ENCODE assay signal across 8 cellular contexts in genomic region chr1:92081031-92081430, GRCh38. TPM values are rescaled to one million over a fixed set of nuclear protein-coding genes. Genes with fewer than 3 reads are reported as not detected.
DNase-seq lines count a peak whose midpoint lies in the region; ATAC-seq and TF ChIP-seq lines count a peak whose summit lies in the region.

No MANE protein-coding gene starts in this region.

- H3K4me3 Mint-ChIP-seq in nephron, result peak overlapping the region; percentile 90 to 98 (median 91)

- H3K4me3 ChIP-seq in BJ (ENCODE audit: low read depth, low read length) (peak overlapping the region; percentile 90), MG63 (peak overlapping the region; percentile 79), ectodermal cell (ENCODE audit: insufficient read depth, low read depth, low read length) (peak overlapping the region; percentile 75)

- POLR2A ChIA-PET in BJ (lab: Charles Lee), result no interaction called here
- POLR2A ChIA-PET in HEK293T (lab: Yijun Ruan, JAX), result interaction anchor here (1.0 to 1.5 kb wide), 4 partner anchors 8 to 64 kb away, joined by 3 to 6 read pairs (median 4); no protein-coding TSS in a partner anchor

- no peak for ATAC-seq in HG02642 (IDR thresholded peaks at IDR 0.05; ENCODE audit: poor library complexity, unreplicated experiment)
- no peak for ATAC-seq in GM19328 (IDR thresholded peaks at IDR 0.05; ENCODE audit: unreplicated experiment)

- H3K27me3 Mint-ChIP-seq in nephron (ENCODE audit: low read depth), result no peaks in the 10 kb centered on the region

- H3K27ac ChIP-seq in ectodermal cell (ENCODE audit: insufficient read depth, low read depth, low read length, poor library complexity, severe bottlenecking), result no peak overlapping the region

- H3K27ac Mint-ChIP-seq in nephron, result peak overlapping the region; percentile 70 to 93 (median 84)

- peaks cover 25% of the 10 kb centered on the region for H3K36me3 Mint-ChIP-seq in nephron (ENCODE audit: low read depth)

- H3K4me1 Mint-ChIP-seq in nephron, result no peaks in the 10 kb centered on the region

- CTCF ChIA-PET in BJ (lab: Yijun Ruan, JAX), result interaction anchor here (1.4 kb wide), 1 partner anchor 18 kb away, joined by 3 read pairs; no protein-coding TSS in a partner anchor
- CTCF ChIA-PET in HEK293T (lab: Yijun Ruan, JAX), result interaction anchor here (1.1 kb wide), 1 partner anchor 84 kb away, joined by 11 read pairs; no protein-coding TSS in a partner anchor

- H3K27me3 ChIP-seq in BJ (ENCODE audit: control insufficient read depth, insufficient read depth, low read length) (no peaks in the 10 kb centered on the region), MG63 (no peaks in the 10 kb centered on the region), ectodermal cell (ENCODE audit: control insufficient read depth, insufficient read depth, low read length, poor library complexity, severe bottlenecking) (no peaks in the 10 kb centered on the region)

- TF ChIP-seq CTCF in BJ (IDR thresholded peaks at IDR 0.05; ENCODE audit: insufficient read depth, low read depth, low read length), result no peak
- no peak for TF ChIP-seq CTCF in nephron (IDR thresholded peaks at IDR 0.05; ENCODE audit: unreplicated experiment in 3 of 3)

- H3K9me3 Mint-ChIP-seq in nephron, result peaks cover 26% of the 10 kb centered on the region

- no peaks in the 10 kb centered on the region for H3K4me1 ChIP-seq in ectodermal cell (ENCODE audit: control insufficient read depth, insufficient read depth, low read length)

- no peak for DNase-seq in BJ (ENCODE audit: low read depth)
- DNase-seq in MG63, result no peak
- no peak for DNase-seq in amygdala (lab: John Stamatoyannopoulos, UW)
- no peak for DNase-seq in HEK293T (ENCODE audit: extremely low spot score)

- 0 out of 2 replicates have a peak, but pooled peaks cover 2% of the 10 kb centered on the region for H3K9me3 ChIP-seq in MG63
- H3K9me3 ChIP-seq in ectodermal cell (ENCODE audit: control insufficient read depth, low read length), result no peaks in the 10 kb centered on the region

- WGBS in ectodermal cell, 2 experiments, result 50 to 70% methylated on average over 3 to 4 of the region's 4 CpGs

- H3K36me3 ChIP-seq in BJ (ENCODE audit: control insufficient read depth, insufficient read depth, low read length) (no peaks in the 10 kb centered on the region), MG63 (no peaks in the 10 kb centered on the region), ectodermal cell (ENCODE audit: control insufficient read depth, insufficient read depth, low read length) (no peaks in the 10 kb centered on the region)

TF ChIP-seq in HEK293T, 16 proteins besides CTCF, POLR2A, EP300 and RAD21:
- TF ChIP-seq TARDBP (IDR thresholded peaks at IDR 0.05) (no peak), NFRKB (IDR thresholded peaks at IDR 0.05) (no peak), FOXM1 (IDR thresholded peaks at IDR 0.05; ENCODE audit: borderline replicate concordance) (no peak), ARNT (IDR thresholded peaks at IDR 0.05) (no peak), FOXK2 (IDR thresholded peaks at IDR 0.05) (no peak), HDGF (IDR thresholded peaks at IDR 0.05; ENCODE audit: borderline replicate concordance) (no peak), ZNF384 (IDR thresholded peaks at IDR 0.05) (no peak), SUZ12 (IDR thresholded peaks at IDR 0.05) (no peak), L3MBTL2 (conservative IDR thresholded peaks at IDR 0.05) (no peak), FOXA1 (IDR thresholded peaks at IDR 0.05) (no peak), SP1 (IDR thresholded peaks at IDR 0.05) (no peak), ELF4 (IDR thresholded peaks at IDR 0.05) (no peak), BHLHE40 (IDR thresholded peaks at IDR 0.05; ENCODE audit: borderline replicate concordance) (no peak)

RNA-seq across cellular contexts. Expression of gene BTBD8, which starts 0.9 kb away (rescaled TPM):
- 0.43 and 1.1 TPM in 2 replicates for polyA plus RNA-seq in BJ (2011; rRNA removed)
- 1.0 and 1.7 TPM in 2 replicates for polyA minus RNA-seq in BJ (2011; rRNA and poly(A)+ RNA removed)
- total RNA-seq in MG63 (2014; rRNA removed; shearing (Covaris generic); ENCODE audit: low replicate concordance), result 0.15 and 0.99 TPM in 2 replicates
- 4.6 TPM for polyA plus RNA-seq in ectodermal cell (2013, experiment 1 of 4)
- 3.0 TPM for polyA plus RNA-seq in ectodermal cell (2013, experiment 2 of 4)
- 3.5 TPM for polyA plus RNA-seq in ectodermal cell (2013, experiment 3 of 4)
- polyA plus RNA-seq in ectodermal cell (2013, experiment 4 of 4), result 3.5 TPM

RNA-seq across cellular contexts. Expression of gene SETSIP, which starts 5.8 kb away (rescaled TPM):
- polyA plus RNA-seq in BJ (2011; rRNA removed), result 0.15 TPM in 1 of 2 replicates, not detected in the other
- polyA minus RNA-seq in BJ (2011; rRNA and poly(A)+ RNA removed), result not detected in 2 replicates
- total RNA-seq in MG63 (2014; rRNA removed; shearing (Covaris generic); ENCODE audit: low replicate concordance), result 0.26 TPM in 1 of 2 replicates, not detected in the other
- 0.72 TPM for polyA plus RNA-seq in ectodermal cell (2013, experiment 1 of 4)
- polyA plus RNA-seq in ectodermal cell (2013, experiment 2 of 4), result 1.1 TPM
- 0.32 TPM for polyA plus RNA-seq in ectodermal cell (2013, experiment 3 of 4)
- 0.36 TPM for polyA plus RNA-seq in ectodermal cell (2013, experiment 4 of 4)

RNA-seq across cellular contexts. Expression of gene EPHX4, which starts 51.2 kb away (rescaled TPM):
- 0.13 TPM in 1 of 2 replicates, not detected in the other for polyA plus RNA-seq in BJ (2011; rRNA removed)
- not detected in 2 replicates for polyA minus RNA-seq in BJ (2011; rRNA and poly(A)+ RNA removed)
- not detected in 2 replicates for total RNA-seq in MG63 (2014; rRNA removed; shearing (Covaris generic); ENCODE audit: low replicate concordance)
- 0.67 TPM for polyA plus RNA-seq in ectodermal cell (2013, experiment 1 of 4)
- polyA plus RNA-seq in ectodermal cell (2013, experiment 2 of 4), result 0.44 TPM
- 0.48 TPM for polyA plus RNA-seq in ectodermal cell (2013, experiment 3 of 4)
- 0.36 TPM for polyA plus RNA-seq in ectodermal cell (2013, experiment 4 of 4)
